In genomic region chr12:108633081-108633533, GRCh38 we compare ENCODE assay signal across 9 cellular contexts. TPM values are rescaled to one million over a fixed set of nuclear protein-coding genes. Genes with fewer than 3 reads are reported as not detected.
DNase-seq lines count a peak whose midpoint lies in the region; TF ChIP-seq lines count a peak whose summit lies in the region.
"Had no signal": no experiment of that assay in that cellular context is flagged by ENCODE, and none has a peak within 500 bp of the region (broad histone marks: within the 10 kb centered on the region; RNA-seq: fewer than 3 reads in every experiment).

No MANE protein-coding gene starts in this region.

- H3K27me3 Mint-ChIP-seq in CD8-positive, alpha-beta memory T cell = peaks cover 0 to 4% of the 10 kb centered on the region in 2 donors

- H3K4me3 Mint-ChIP-seq in CD8-positive, alpha-beta memory T cell = peak overlapping the region; percentile 91 to 100 (median 98)

- H3K4me3 ChIP-seq in CD8-positive, alpha-beta memory T cell (ENCODE audit: low read length) = peak overlapping the region; percentile 87
- H3K4me3 ChIP-seq in Karpas-422 (ENCODE audit: low read length) (peak overlapping the region; percentile 30; the same call in 1 of the 2 replicates), neutrophil (ENCODE audit: low read depth in 1 of 2, low read length in 1 of 2) (peak overlapping the region; percentile 76 to 91)
- H3K4me3 ChIP-seq: GM23248 had no signal

- no peaks in the 10 kb centered on the region for H3K27me3 ChIP-seq in CD8-positive, alpha-beta memory T cell (ENCODE audit: insufficient read depth, low read length, poor library complexity, severe bottlenecking)
- H3K27me3 ChIP-seq in Karpas-422 (ENCODE audit: low read length) (peaks cover 4% of the 10 kb centered on the region; the same call in 1 of the 2 replicates), neutrophil (no peaks in the 10 kb centered on the region)

- H2AFZ ChIP-seq in Karpas-422 (ENCODE audit: low read length) = no peak overlapping the region
- H2AFZ ChIP-seq: GM23248 had no signal

- CTCF ChIA-PET in CD8-positive, alpha-beta memory T cell (lab: Charles Lee) = interaction anchor here (1.1 to 16.8 kb wide), 10 partner anchors 13 to 175 kb away, joined by 3 to 330 read pairs (median 9); partner anchors contain the start of gene ISCU

- no peaks in the 10 kb centered on the region for H3K9me3 Mint-ChIP-seq in CD8-positive, alpha-beta memory T cell

- H3K4me1 ChIP-seq in CD8-positive, alpha-beta memory T cell (ENCODE audit: insufficient read depth, low read length) = peaks cover 72% of the 10 kb centered on the region
- peaks cover 77% of the 10 kb centered on the region for H3K4me1 ChIP-seq in Karpas-422 (ENCODE audit: low read length)
- H3K4me1 ChIP-seq in neutrophil (ENCODE audit: control insufficient read depth in 1 of 2, insufficient read depth in 1 of 2, low read depth in 1 of 2, low read length in 1 of 2) = peaks cover 73 to 99% of the 10 kb centered on the region in 2 experiments

- no peak for TF ChIP-seq CTCF in neutrophil (IDR thresholded peaks at IDR 0.05)

- no peaks in the 10 kb centered on the region for H3K9me2 ChIP-seq in Karpas-422 (replicated peaks; ENCODE audit: insufficient read depth, low read length)

- H3K27ac Mint-ChIP-seq in CD8-positive, alpha-beta memory T cell = peak overlapping the region; percentile 92 to 100 (median 99)

- H3K9me3 ChIP-seq in CD8-positive, alpha-beta memory T cell (ENCODE audit: low read length) = no peaks in the 10 kb centered on the region
- no peaks in the 10 kb centered on the region for H3K9me3 ChIP-seq in Karpas-422 (ENCODE audit: low read length)
- no peaks in the 10 kb centered on the region for H3K9me3 ChIP-seq in neutrophil

- no peaks in the 10 kb centered on the region for H4K20me1 ChIP-seq in Karpas-422 (ENCODE audit: insufficient read depth, low read depth, low read length)

- H3K36me3 ChIP-seq in CD8-positive, alpha-beta memory T cell (ENCODE audit: insufficient read depth, low read length) = no peaks in the 10 kb centered on the region
- H3K36me3 ChIP-seq in Karpas-422 (ENCODE audit: insufficient read depth, low read length) (no peaks in the 10 kb centered on the region), neutrophil (peaks cover 23% of the 10 kb centered on the region)

- no peak for DNase-seq in CD8-positive, alpha-beta memory T cell
- DNase-seq in Karpas-422 (no peak), AG08396 (ENCODE audit: low spot score) (no peak), amniotic stem cell (lab: John Stamatoyannopoulos, UW) (no peak), UCSD-AML1 (lab: John Stamatoyannopoulos, UW; ENCODE audit: unreplicated experiment) (no peak), NCI-H2081 (lab: John Stamatoyannopoulos, UW) (no peak)
- DNase-seq: GM23248 had no signal

- H3K79me2 ChIP-seq in Karpas-422 (ENCODE audit: low read length) = no peaks in the 10 kb centered on the region

- peak overlapping the region; percentile 74 for H3K4me2 ChIP-seq in Karpas-422 (ENCODE audit: low read depth, low read length, poor library complexity, severe bottlenecking)

- peak overlapping the region; percentile 65 for H3K9ac ChIP-seq in Karpas-422 (ENCODE audit: low read length)
- H3K9ac ChIP-seq: GM23248 had no signal

- peaks cover 62 to 81% (median 75%) of the 10 kb centered on the region in 3 donors for H3K4me1 Mint-ChIP-seq in CD8-positive, alpha-beta memory T cell

- H3K27ac ChIP-seq in CD8-positive, alpha-beta memory T cell (ENCODE audit: low read depth, low read length) = peak overlapping the region; percentile 92
- H3K27ac ChIP-seq in Karpas-422 (ENCODE audit: low read length) = peak overlapping the region; percentile 96
- H3K27ac ChIP-seq in cingulate gyrus (ENCODE audit: low read depth, low read length) = peak overlapping the region; percentile 47
- H3K27ac ChIP-seq in neutrophil = peak overlapping the region; percentile 98
- H3K27ac ChIP-seq: GM23248 had no signal

- peaks cover 9 to 41% (median 12%) of the 10 kb centered on the region in 3 donors for H3K36me3 Mint-ChIP-seq in CD8-positive, alpha-beta memory T cell

- POLR2A ChIA-PET in CD8-positive, alpha-beta memory T cell (lab: Charles Lee) = interaction anchor here (0.6 to 9.8 kb wide), 8 partner anchors 11 to 420 kb away, joined by 3 to 79 read pairs (median 4); partner anchors contain the start of genes ISCU and SART3

RNA-seq across cellular contexts. Expression of gene SELPLG, which starts 0.6 kb away (rescaled TPM):
- total RNA-seq in CD8-positive, alpha-beta memory T cell = 10 to 100 TPM; 37.0 to 37.7 TPM
- polyA plus RNA-seq in CD8-positive, alpha-beta memory T cell = 760 TPM
- total RNA-seq in Karpas-422 (2014; rRNA removed; shearing (Covaris generic); ENCODE audit: low replicate concordance) = 0.97 and 2.5 TPM in 2 replicates

RNA-seq across cellular contexts. Expression of gene TMEM119, which starts 35.2 kb away (rescaled TPM):
- not detected for total RNA-seq in CD8-positive, alpha-beta memory T cell
- 0.66 TPM for polyA plus RNA-seq in CD8-positive, alpha-beta memory T cell
- not detected in 2 replicates for total RNA-seq in Karpas-422 (2014; rRNA removed; shearing (Covaris generic); ENCODE audit: low replicate concordance)

Comparison
In these comparisons a context has a peak if more than half of its experiments do, and no peak if none do; other contexts are left out.
1. H3K27ac ChIP-seq: peak in every context shown above with its lines; median percentile 98 in neutrophil; 96 in Karpas-422; 92 in CD8-positive, alpha-beta memory T cell; 47 in cingulate gyrus.
2. H3K4me3 ChIP-seq: peak in every context shown above with its lines; median percentile 87 in CD8-positive, alpha-beta memory T cell; 84 in neutrophil; 30 in Karpas-422.
3. RNA of gene SELPLG, which starts 0.6 kb away (total RNA-seq): 37.0 to 37.7 TPM in CD8-positive, alpha-beta memory T cell; 0.97 to 2.5 TPM in Karpas-422; every median in the first group is over 10 times any median in the second.